Comparison of ENCODE assay signal across 11 cellular contexts in the genomic region with DNA sequence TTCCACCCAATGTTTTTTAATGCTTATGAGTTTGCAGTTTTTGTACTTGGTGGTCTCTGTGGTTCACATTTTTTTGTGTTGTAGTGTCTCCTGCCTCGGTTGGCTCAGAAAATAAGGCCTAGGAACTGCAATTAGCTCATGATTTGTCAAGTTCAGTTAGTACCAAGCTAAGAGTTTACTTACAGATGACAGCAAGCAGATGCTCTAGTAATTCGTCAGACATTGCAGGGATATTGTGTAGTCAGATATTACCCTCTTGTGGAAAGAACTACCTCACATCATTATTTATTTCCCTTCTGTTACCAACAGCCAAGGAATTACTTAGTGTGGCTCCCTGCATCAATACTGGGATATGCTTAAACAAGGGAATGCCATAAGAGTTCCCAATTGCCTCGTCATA. TPM values are rescaled to one million over a fixed set of nuclear protein-coding genes. Genes with fewer than 3 reads are reported as not detected.
A peak's percentile ranks its signal among the peaks of the same experiment; 100 is the strongest.
DNase-seq lines count a peak whose midpoint lies in the region; ATAC-seq and TF ChIP-seq lines count a peak whose summit lies in the region.
"Had no signal": no experiment of that assay in that cellular context is flagged by ENCODE, and none has a peak within 500 bp of the region (broad histone marks: within the 10 kb centered on the region; RNA-seq: fewer than 3 reads in every experiment).

No MANE protein-coding gene starts in this region.

- H3K36me3 ChIP-seq in psoas muscle (ENCODE audit: insufficient read depth in 1 of 2, low read depth in 1 of 2) = peaks cover 0 to 4% of the 10 kb centered on the region in 2 donors

- no peaks in the 10 kb centered on the region for H3K27me3 ChIP-seq in psoas muscle (ENCODE audit: insufficient read depth in 3 of 3, low read length in 2 of 3)

- peak overlapping the region; percentile 74 for H3K27ac ChIP-seq in psoas muscle

- intact Hi-C loops in psoas muscle (cut with DNase I) = no loop called here

- WGBS in psoas muscle, 3 donors = 23 to 30% (median 24%) methylated on average over 3 of the region's 3 CpGs

- TF ChIP-seq CTCF in psoas muscle (IDR thresholded peaks at IDR 0.05) = no peak

- peaks cover 93% of the 10 kb centered on the region for H3K4me1 ChIP-seq in psoas muscle

- H3K4me3 ChIP-seq in psoas muscle = no peak overlapping the region

- DNase-seq in EL = peak; percentile 91
- peak; percentile 64 for DNase-seq in NCI-H446 treated with DMSO at 0.1 percent for 48 hours (lab: John Stamatoyannopoulos, UW)
- DNase-seq in fibroblast of peridontal ligament (ENCODE audit: extremely low read depth) = peak; percentile 85
- DNase-seq in psoas muscle = no peak
- DNase-seq in SKM-1 (lab: John Stamatoyannopoulos, UW; ENCODE audit: unreplicated experiment) = no peak
- DNase-seq in NCI-H1105 treated with DMSO at 0.1 percent for 48 hours (lab: John Stamatoyannopoulos, UW) = no peak
- DNase-seq in cerebellar cortex (ENCODE audit: low spot score) = no peak
- DNase-seq: amygdala; nucleus accumbens; stimulated activated CD4-positive, alpha-beta T cell treated with anti-CD3 and anti-CD28 coated beads, Interleukin-1b, Interleukin-23, amount 100 ng/mL, for 48 hours; stimulated activated naive CD8-positive, alpha-beta T cell treated with anti-CD3 and anti-CD28 coated beads, Interleukin-15, Interleukin-2, amounts not matched to agents 100 U/mL and 50 U/mL, for 24 hours had no signal

- H3K9me3 ChIP-seq in psoas muscle = no peaks in the 10 kb centered on the region

- ATAC-seq in psoas muscle = peak; percentile 60 to 80 (median 78)
- ATAC-seq: stimulated activated naive CD8-positive, alpha-beta T cell treated with anti-CD3 and anti-CD28 coated beads, Interleukin-15, Interleukin-2, amounts not matched to agents 100 U/mL and 50 U/mL, for 24 hours had no signal

RNA-seq across cellular contexts. Expression of a gene that starts 14.6 kb away (rescaled TPM):
- total RNA-seq in psoas muscle = 10 to 100 TPM; 11.0 to 46.4 (median 21.5) TPM
- 10 to 100 TPM in 1 of 3 donors, 1 to 10 TPM in 2; 2.8 to 10.2 (median 4.6) TPM for polyA plus RNA-seq in psoas muscle

Comparison
In these comparisons a context has a peak if more than half of its experiments do, and no peak if none do; other contexts are left out.
1. DNase-seq: peak in EL (single experiment), NCI-H446 treated with DMSO at 0.1 percent for 48 hours (single experiment) and fibroblast of peridontal ligament (single experiment); none in psoas muscle (0 of 2), SKM-1 (single experiment), NCI-H1105 treated with DMSO at 0.1 percent for 48 hours (single experiment) and cerebellar cortex (single experiment).